19 cellular contexts compared by ENCODE assay signal in the genomic region with DNA sequence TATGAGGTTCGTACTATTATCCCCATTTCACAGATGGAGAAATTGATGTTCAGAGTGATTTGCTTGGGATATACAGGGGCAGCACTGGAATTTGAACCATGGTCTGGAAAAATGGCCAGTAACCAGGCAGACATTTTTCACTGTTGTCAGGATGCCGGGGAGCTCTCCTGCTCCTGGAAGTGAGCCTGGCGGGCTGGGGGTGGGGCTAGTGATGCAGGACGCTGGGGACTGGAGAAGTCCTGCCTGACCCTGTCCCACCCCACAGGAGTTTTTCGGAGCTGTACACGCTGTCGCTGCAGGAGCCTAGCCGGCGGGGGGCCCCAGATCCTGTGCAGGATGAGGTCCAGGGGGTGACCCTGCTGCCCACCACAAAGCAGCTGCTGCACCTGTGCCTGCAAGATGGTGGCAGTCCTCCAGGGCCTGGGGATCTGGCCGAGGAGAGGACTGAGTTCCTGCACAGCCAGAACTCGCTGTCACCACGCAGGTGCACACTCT. TPM values are rescaled to one million over a fixed set of nuclear protein-coding genes. Genes with fewer than 3 reads are reported as not detected.
DNase-seq lines count a peak whose midpoint lies in the region; TF ChIP-seq lines count a peak whose summit lies in the region.
"Had no signal": no experiment of that assay in that cellular context is flagged by ENCODE, and none has a peak within 500 bp of the region (broad histone marks: within the 10 kb centered on the region; RNA-seq: fewer than 3 reads in every experiment).

No MANE protein-coding gene starts in this region.

- TF ChIP-seq CTCF in endothelial cell (IDR thresholded peaks at IDR 0.05; ENCODE audit: unreplicated experiment) (no peak), osteoblast (IDR thresholded peaks at IDR 0.05; ENCODE audit: extremely low read depth, low read depth, low read length) (no peak)

- H3K79me2 ChIP-seq in Karpas-422 (ENCODE audit: low read length) (no peaks in the 10 kb centered on the region; the same call in 1 of the 2 replicates), osteoblast (ENCODE audit: insufficient read depth, low read length) (no peaks in the 10 kb centered on the region)

- no peaks in the 10 kb centered on the region for H3K9me3 Mint-ChIP-seq in endothelial cell (ENCODE audit: unreplicated experiment)
- H3K9me3 Mint-ChIP-seq: mesothelial cell of epicardium, T-cell, WTC11 had no signal

- H3K4me3 ChIP-seq in Karpas-422 (ENCODE audit: low read length) (no peak overlapping the region), osteoblast (ENCODE audit: insufficient read depth, low read length) (no peak overlapping the region)
- H3K4me3 ChIP-seq: gastrocnemius medialis, Peyer's patch, tibial artery had no signal

- peak; percentile 38 for DNase-seq in Karpas-422
- DNase-seq in endothelial cell (ENCODE audit: low spot score): no peak
- DNase-seq in osteoblast (ENCODE audit: insufficient read length, low spot score, missing footprints): peak; percentile 68
- DNase-seq in NCI-H524 treated with DMSO at 0.1 percent for 48 hours (lab: John Stamatoyannopoulos, UW): no peak
- no peak for DNase-seq in SKM-1 (lab: John Stamatoyannopoulos, UW; ENCODE audit: unreplicated experiment)
- DNase-seq: activated CD8-positive, alpha-beta memory T cell treated with anti-CD3 and anti-CD28 coated beads for 24 hours; amniotic stem cell; cerebellar nuclear complex; DND-41; gastrocnemius medialis; IMR-90; NCI-H2081; NCI-H69; T-cell; tibial artery had no signal

- H3K9me3 ChIP-seq in Karpas-422 (ENCODE audit: low read length) (no peaks in the 10 kb centered on the region), osteoblast (ENCODE audit: low read depth, low read length) (no peaks in the 10 kb centered on the region)
- H3K9me3 ChIP-seq: gastrocnemius medialis, Peyer's patch, tibial artery had no signal

- peaks cover 40% of the 10 kb centered on the region for H3K36me3 Mint-ChIP-seq in endothelial cell (ENCODE audit: low read depth, unreplicated experiment)

- H3K27ac ChIP-seq in Karpas-422 (ENCODE audit: low read length) (no peak overlapping the region), osteoblast (ENCODE audit: low read depth, low read length) (no peak overlapping the region)
- H3K27ac ChIP-seq: Peyer's patch had no signal

- peaks cover 24% of the 10 kb centered on the region for H3K4me1 ChIP-seq in Karpas-422 (ENCODE audit: low read length)
- H3K4me1 ChIP-seq in osteoblast (ENCODE audit: insufficient read depth, low read length): peaks cover 23% of the 10 kb centered on the region

- H3K4me3 Mint-ChIP-seq in endothelial cell (ENCODE audit: unreplicated experiment): peak overlapping the region; percentile 79
- H3K4me3 Mint-ChIP-seq: mesothelial cell of epicardium, T-cell, WTC11 had no signal

- H3K27ac Mint-ChIP-seq in endothelial cell (ENCODE audit: unreplicated experiment): peak overlapping the region; percentile 67
- H3K27ac Mint-ChIP-seq: mesothelial cell of epicardium, T-cell, WTC11 had no signal

- H3K4me2 ChIP-seq in Karpas-422 (ENCODE audit: low read depth, low read length, poor library complexity, severe bottlenecking): no peak overlapping the region
- H3K4me2 ChIP-seq in osteoblast (ENCODE audit: insufficient read depth, low read length): no peak overlapping the region

- H3K27me3 ChIP-seq in Karpas-422 (ENCODE audit: low read length) (no peaks in the 10 kb centered on the region), osteoblast (ENCODE audit: insufficient read depth, low read length) (no peaks in the 10 kb centered on the region)
- H3K27me3 ChIP-seq: Peyer's patch, tibial artery had no signal

- H3K9me2 ChIP-seq in Karpas-422 (replicated peaks; ENCODE audit: insufficient read depth, low read length): no peaks in the 10 kb centered on the region

- H3K36me3 ChIP-seq in Karpas-422 (ENCODE audit: insufficient read depth, low read length) (peaks cover 14% of the 10 kb centered on the region; the same call in 1 of the 2 replicates), osteoblast (ENCODE audit: insufficient read depth, low read length) (peaks cover 16% of the 10 kb centered on the region)

- peaks cover 27% of the 10 kb centered on the region for H3K27me3 Mint-ChIP-seq in endothelial cell (ENCODE audit: unreplicated experiment)
- H3K27me3 Mint-ChIP-seq: T-cell had no signal

- H3K4me1 Mint-ChIP-seq in endothelial cell (ENCODE audit: unreplicated experiment): peaks cover 47% of the 10 kb centered on the region

- peaks cover 4% of the 10 kb centered on the region; the same call in 1 of the 2 replicates for H4K20me1 ChIP-seq in Karpas-422 (ENCODE audit: insufficient read depth, low read depth, low read length)
- no peaks in the 10 kb centered on the region for H4K20me1 ChIP-seq in osteoblast (ENCODE audit: insufficient read depth, low read length)

- H2AFZ ChIP-seq in Karpas-422 (ENCODE audit: low read length) (no peak overlapping the region), osteoblast (ENCODE audit: low read length) (no peak overlapping the region)

- no peak overlapping the region for H3K9ac ChIP-seq in Karpas-422 (ENCODE audit: low read length)

RNA-seq across cellular contexts. Expression of a gene that starts 11.1 kb away (rescaled TPM):
- 74.6 and 123 TPM in 2 replicates for total RNA-seq in Karpas-422 (2014; rRNA removed; shearing (Covaris generic); ENCODE audit: low replicate concordance)
- total RNA-seq in endothelial cell (ENCODE audit: unreplicated experiment) (267 TPM), osteoblast (12.7 and 15.2 TPM in 2 replicates)

RNA-seq across cellular contexts. Expression of a gene that starts 13.7 kb away (rescaled TPM):
- 42.6 and 44.0 TPM in 2 replicates for total RNA-seq in Karpas-422 (2014; rRNA removed; shearing (Covaris generic); ENCODE audit: low replicate concordance)
- total RNA-seq in endothelial cell (ENCODE audit: unreplicated experiment): 62.6 TPM
- 29.2 and 31.8 TPM in 2 replicates for total RNA-seq in osteoblast

RNA-seq across cellular contexts. Expression of a gene that starts 33.5 kb away (rescaled TPM):
- 20.4 and 28.5 TPM in 2 replicates for total RNA-seq in Karpas-422 (2014; rRNA removed; shearing (Covaris generic); ENCODE audit: low replicate concordance)
- total RNA-seq in endothelial cell (ENCODE audit: unreplicated experiment): 76.1 TPM
- 26.5 and 27.9 TPM in 2 replicates for total RNA-seq in osteoblast

RNA-seq across cellular contexts. Expression of a gene that starts 35.0 kb away (rescaled TPM):
- total RNA-seq in Karpas-422 (2014; rRNA removed; shearing (Covaris generic); ENCODE audit: low replicate concordance): 11.8 and 28.0 TPM in 2 replicates
- total RNA-seq in endothelial cell (ENCODE audit: unreplicated experiment) (238 TPM), osteoblast (19.4 and 21.4 TPM in 2 replicates)

RNA-seq across cellular contexts. Expression of a gene that starts 53.4 kb away (rescaled TPM):
- 0.25 and 0.48 TPM in 2 replicates for total RNA-seq in Karpas-422 (2014; rRNA removed; shearing (Covaris generic); ENCODE audit: low replicate concordance)
- 2.0 TPM for total RNA-seq in endothelial cell (ENCODE audit: unreplicated experiment)
- total RNA-seq in osteoblast: 0.29 TPM in 1 of 2 replicates, not detected in the other
- total RNA-seq: IMR-90, osteocyte had no signal

Comparison
In these comparisons a context has a peak if more than half of its experiments do, and no peak if none do; other contexts are left out.
1. DNase-seq: peak in Karpas-422 (single experiment) and osteoblast (single experiment); none in endothelial cell (single experiment), NCI-H524 treated with DMSO at 0.1 percent for 48 hours (single experiment) and SKM-1 (single experiment).